28 cellular contexts compared by ENCODE assay signal in genomic region chrX:155108427-155108826, GRCh38. TPM values are rescaled to one million over a fixed set of nuclear protein-coding genes. Genes with fewer than 3 reads are reported as not detected.
A peak's percentile ranks its signal among the peaks of the same experiment; 100 is the strongest.
DNase-seq lines count a peak whose midpoint lies in the region; ATAC-seq and TF ChIP-seq lines count a peak whose summit lies in the region.
"Had no signal": no experiment of that assay in that cellular context is flagged by ENCODE, and none has a peak within 500 bp of the region (broad histone marks: within the 10 kb centered on the region; RNA-seq: fewer than 3 reads in every experiment).

No MANE protein-coding gene starts in this region.

- BruUV-seq in mammary epithelial cell (replicated peaks; lab: Mats Ljungman, UMichigan) (no TSS peak), MCF 10A (replicated peaks; lab: Mats Ljungman, UMichigan) (no TSS peak)

- no peak overlapping the region for H3K4me2 ChIP-seq in mammary epithelial cell (ENCODE audit: insufficient read depth, low read depth, low read length)
- H3K4me2 ChIP-seq: A549, KMS-11, PC-9 had no signal

- no peaks in the 10 kb centered on the region for H3K79me2 ChIP-seq in mammary epithelial cell (ENCODE audit: insufficient read depth, low read length)

- intact Hi-C loops in mammary epithelial cell (cut with micrococcal nuclease) = no loop called here
- intact Hi-C loops in MCF 10A (cut with micrococcal nuclease) = no loop called here
- intact Hi-C loops in mucosa of descending colon (cut with DNase I, micrococcal nuclease) = no loop called here

- H2AFZ ChIP-seq in mammary epithelial cell (ENCODE audit: low read depth, low read length) = no peak overlapping the region
- H2AFZ ChIP-seq: PC-9 had no signal

- TF ChIP-seq CTCF in mammary epithelial cell (conservative IDR thresholded peaks at IDR 0.05 in 1 of 2, IDR thresholded peaks at IDR 0.05 in 1 of 2; ENCODE audit: extremely low read depth in 1 of 2, insufficient read depth in 1 of 2, low read depth in 1 of 2, low read length in 2 of 2) = no peak
- TF ChIP-seq CTCF in MCF 10A (IDR thresholded peaks at IDR 0.05; ENCODE audit: unreplicated experiment) = no peak
- TF ChIP-seq CTCF in mucosa of descending colon (IDR thresholded peaks at IDR 0.05) = no peak

- CTCF ChIA-PET in mammary epithelial cell (lab: Charles Lee; ENCODE audit: low non-redundant PET) = no interaction called here
- CTCF ChIA-PET in MCF 10A (lab: Yijun Ruan, JAX) = interaction anchor here (0.6 to 2.4 kb wide), 2 partner anchors 14 to 1057 kb away, joined by 6 to 11 read pairs; no protein-coding TSS in a partner anchor

- H3K9ac ChIP-seq in mammary epithelial cell (ENCODE audit: insufficient read depth, low read length) = no peak overlapping the region
- H3K9ac ChIP-seq: KMS-11 had no signal

- peaks cover 2% of the 10 kb centered on the region for H3K36me3 ChIP-seq in mammary epithelial cell (ENCODE audit: insufficient read depth, low read length)
- no peaks in the 10 kb centered on the region for H3K36me3 ChIP-seq in mucosa of descending colon (ENCODE audit: low read depth)
- H3K36me3 ChIP-seq: SJCRH30 had no signal

- H3K9me3 Mint-ChIP-seq in activated T-cell treated with anti-CD3 and anti-CD28 coated beads, Interleukin-2, amount 50 U/mL, for 24 hours = no peaks in the 10 kb centered on the region
- H3K9me3 Mint-ChIP-seq in MCF 10A (ENCODE audit: unreplicated experiment) = peaks cover 5% of the 10 kb centered on the region
- H3K9me3 Mint-ChIP-seq in stimulated activated effector memory CD8-positive, alpha-beta T cell treated with anti-CD3 and anti-CD28 coated beads, Interleukin-12 subunit alpha, Interleukin-12 subunit beta, amount 100 ng/mL, for 72 hours = no peaks in the 10 kb centered on the region
- H3K9me3 Mint-ChIP-seq: IgD-negative memory B cell had no signal

- H3K9me3 ChIP-seq in mammary epithelial cell (replicated peaks; ENCODE audit: insufficient read depth, low read length) (no peaks in the 10 kb centered on the region), mucosa of descending colon (no peaks in the 10 kb centered on the region)
- H3K9me3 ChIP-seq: Caco-2, SJCRH30 had no signal

- H3K4me3 Mint-ChIP-seq in activated T-cell treated with anti-CD3 and anti-CD28 coated beads, Interleukin-2, amount 50 U/mL, for 24 hours = no peak overlapping the region
- no peak overlapping the region for H3K4me3 Mint-ChIP-seq in MCF 10A (ENCODE audit: unreplicated experiment)
- H3K4me3 Mint-ChIP-seq in stimulated activated effector memory CD8-positive, alpha-beta T cell treated with anti-CD3 and anti-CD28 coated beads, Interleukin-12 subunit alpha, Interleukin-12 subunit beta, amount 100 ng/mL, for 72 hours = no peak overlapping the region
- H3K4me3 Mint-ChIP-seq: CD4-positive, alpha-beta memory T cell had no signal

- H3K4me1 ChIP-seq in mammary epithelial cell (ENCODE audit: insufficient read depth, low read length) (no peaks in the 10 kb centered on the region), mucosa of descending colon (ENCODE audit: low read depth) (no peaks in the 10 kb centered on the region)
- H3K4me1 ChIP-seq: A549, Caco-2, SJCRH30 had no signal

- H3K27me3 ChIP-seq in mammary epithelial cell (ENCODE audit: insufficient read depth, low read length) = no peaks in the 10 kb centered on the region
- H3K27me3 ChIP-seq: SJCRH30 had no signal

- H4K20me1 ChIP-seq in mammary epithelial cell (ENCODE audit: insufficient read depth, low read length) = no peaks in the 10 kb centered on the region

- peaks cover 18% of the 10 kb centered on the region for H3K4me1 Mint-ChIP-seq in activated T-cell treated with anti-CD3 and anti-CD28 coated beads, Interleukin-2, amount 50 U/mL, for 24 hours (ENCODE audit: low read depth)
- H3K4me1 Mint-ChIP-seq in MCF 10A (ENCODE audit: insufficient read depth, unreplicated experiment) = peaks cover 21% of the 10 kb centered on the region
- H3K4me1 Mint-ChIP-seq in stimulated activated effector memory CD8-positive, alpha-beta T cell treated with anti-CD3 and anti-CD28 coated beads, Interleukin-12 subunit alpha, Interleukin-12 subunit beta, amount 100 ng/mL, for 72 hours = peaks cover 6% of the 10 kb centered on the region
- H3K4me1 Mint-ChIP-seq: CD4-positive, alpha-beta memory T cell had no signal

- dilution Hi-C loops in mammary epithelial cell (cut with HindIII; ENCODE audit: low sequenced_read_pairs) = no loop called here

- DNase-seq in activated T-cell treated with anti-CD3 and anti-CD28 coated beads, Interleukin-2, amount 50 U/mL, for 24 hours = no peak
- no peak for DNase-seq in activated T-cell treated with anti-CD3 and anti-CD28 coated beads, Interleukin-2, amount 50 U/mL, for 1 hour
- DNase-seq in mammary epithelial cell (peak; percentile 6), MCF 10A (ENCODE audit: unreplicated experiment) (no peak), mucosa of descending colon (no peak)
- no peak for DNase-seq in stimulated activated effector memory CD8-positive, alpha-beta T cell treated with anti-CD3 and anti-CD28 coated beads, Interleukin-12 subunit alpha, Interleukin-12 subunit beta, amount 100 ng/mL, for 72 hours (ENCODE audit: low spot score in 2 of 2)
- DNase-seq in stimulated activated naive CD4-positive, alpha-beta T cell (lab: John Stamatoyannopoulos, UW) = no peak
- DNase-seq: C1 segment of cervical spinal cord; Caco-2; CD4-positive, alpha-beta memory T cell; DMS 273 treated with DMSO at 0.1 percent for 48 hours; DMS79; EL; GDM1; NCI-H1048; NCI-H1417; NCI-H1694; NCI-H2081; NCI-H2227 treated with DMSO at 0.1 percent for 48 hours; NCI-H526 treated with DMSO at 0.1 percent for 48 hours; PC-9; SJCRH30 had no signal

- peak overlapping the region; percentile 11 for H3K27ac Mint-ChIP-seq in activated T-cell treated with anti-CD3 and anti-CD28 coated beads, Interleukin-2, amount 50 U/mL, for 24 hours
- H3K27ac Mint-ChIP-seq in MCF 10A (ENCODE audit: low read depth, unreplicated experiment) = no peak overlapping the region
- no peak overlapping the region for H3K27ac Mint-ChIP-seq in stimulated activated effector memory CD8-positive, alpha-beta T cell treated with anti-CD3 and anti-CD28 coated beads, Interleukin-12 subunit alpha, Interleukin-12 subunit beta, amount 100 ng/mL, for 72 hours
- H3K27ac Mint-ChIP-seq: CD4-positive, alpha-beta memory T cell; IgD-negative memory B cell had no signal

- H3K4me3 ChIP-seq in mammary epithelial cell (replicated peaks in 1 of 3; ENCODE audit: insufficient read depth in 1 of 3, low read depth in 2 of 3, low read length in 3 of 3) (no peak overlapping the region), mucosa of descending colon (no peak overlapping the region)
- H3K4me3 ChIP-seq: A549, GM12878, PC-9, SJCRH30 had no signal

- in situ Hi-C loops in mammary epithelial cell (cut with MboI; ENCODE audit: low sequenced_read_pairs in 2 of 2) = no loop called here

- ATAC-seq in stimulated activated effector memory CD8-positive, alpha-beta T cell treated with anti-CD3 and anti-CD28 coated beads, Interleukin-12 subunit alpha, Interleukin-12 subunit beta, amount 100 ng/mL, for 72 hours = peak; percentile 54
- no peak for ATAC-seq in mucosa of descending colon
- ATAC-seq: A549, GM12878, Right ventricle myocardium inferior had no signal

- H3K36me3 Mint-ChIP-seq in activated T-cell treated with anti-CD3 and anti-CD28 coated beads, Interleukin-2, amount 50 U/mL, for 24 hours (ENCODE audit: low read depth) = peaks cover 50% of the 10 kb centered on the region
- peaks cover 27% of the 10 kb centered on the region for H3K36me3 Mint-ChIP-seq in MCF 10A (ENCODE audit: insufficient read depth, unreplicated experiment)
- H3K36me3 Mint-ChIP-seq in stimulated activated effector memory CD8-positive, alpha-beta T cell treated with anti-CD3 and anti-CD28 coated beads, Interleukin-12 subunit alpha, Interleukin-12 subunit beta, amount 100 ng/mL, for 72 hours = peaks cover 57% of the 10 kb centered on the region

- no peak overlapping the region for H3K27ac ChIP-seq in mammary epithelial cell (ENCODE audit: insufficient read depth, low read depth, low read length)
- H3K27ac ChIP-seq: A549, HL-60, KMS-11, PC-9, SJCRH30 had no signal

- POLR2A ChIA-PET in MCF 10A (lab: Yijun Ruan, JAX) = interaction anchor here (1.4 kb wide), 1 partner anchor 14 kb away, joined by 3 read pairs; no protein-coding TSS in a partner anchor

- peaks cover 4% of the 10 kb centered on the region for H3K27me3 Mint-ChIP-seq in activated T-cell treated with anti-CD3 and anti-CD28 coated beads, Interleukin-2, amount 50 U/mL, for 24 hours
- no peaks in the 10 kb centered on the region for H3K27me3 Mint-ChIP-seq in MCF 10A (ENCODE audit: insufficient read depth, unreplicated experiment)
- H3K27me3 Mint-ChIP-seq: CD4-positive, alpha-beta memory T cell; IgD-negative memory B cell had no signal

RNA-seq across cellular contexts. Expression of gene BRCC3, which starts 37.1 kb away (rescaled TPM):
- total RNA-seq in mammary epithelial cell = 10 to 100 TPM; 10.2 to 22.1 TPM
- polyA plus RNA-seq in mammary epithelial cell = 20.7 TPM
- polyA minus RNA-seq in mammary epithelial cell = 23.2 TPM
- total RNA-seq in MCF 10A (2022) = 21.1 and 22.9 TPM in 2 replicates
- total RNA-seq in mucosa of descending colon = 10 to 100 TPM; 28.5 to 35.7 (median 32.0) TPM

RNA-seq across cellular contexts. Expression of gene CMC4, which starts 37.5 kb away (rescaled TPM):
- total RNA-seq in mammary epithelial cell (10 to 100 TPM in 1 of 2 donors, 1 to 10 TPM in 1; 6.6 to 10.7 TPM), MCF 10A (2022) (8.0 and 10.1 TPM in 2 replicates), mucosa of descending colon (1 to 10 TPM; 1.9 to 5.2 (median 4.8) TPM)
- 13.1 TPM for polyA plus RNA-seq in mammary epithelial cell
- 2.8 TPM for polyA minus RNA-seq in mammary epithelial cell

RNA-seq across cellular contexts. Expression of gene MTCP1, which starts 37.5 kb away (rescaled TPM):
- 10 to 100 TPM in 1 of 2 donors, 1 to 10 TPM in 1; 1.8 to 23.4 TPM for total RNA-seq in mammary epithelial cell
- polyA plus RNA-seq in mammary epithelial cell = 0.65 TPM
- 10.4 TPM for polyA minus RNA-seq in mammary epithelial cell
- total RNA-seq in MCF 10A (2022) = 21.3 and 32.2 TPM in 2 replicates
- total RNA-seq in mucosa of descending colon = 10 to 100 TPM; 11.7 to 22.3 (median 20.1) TPM
